1 cellular context compared by ENCODE assay signal in the genomic region with DNA sequence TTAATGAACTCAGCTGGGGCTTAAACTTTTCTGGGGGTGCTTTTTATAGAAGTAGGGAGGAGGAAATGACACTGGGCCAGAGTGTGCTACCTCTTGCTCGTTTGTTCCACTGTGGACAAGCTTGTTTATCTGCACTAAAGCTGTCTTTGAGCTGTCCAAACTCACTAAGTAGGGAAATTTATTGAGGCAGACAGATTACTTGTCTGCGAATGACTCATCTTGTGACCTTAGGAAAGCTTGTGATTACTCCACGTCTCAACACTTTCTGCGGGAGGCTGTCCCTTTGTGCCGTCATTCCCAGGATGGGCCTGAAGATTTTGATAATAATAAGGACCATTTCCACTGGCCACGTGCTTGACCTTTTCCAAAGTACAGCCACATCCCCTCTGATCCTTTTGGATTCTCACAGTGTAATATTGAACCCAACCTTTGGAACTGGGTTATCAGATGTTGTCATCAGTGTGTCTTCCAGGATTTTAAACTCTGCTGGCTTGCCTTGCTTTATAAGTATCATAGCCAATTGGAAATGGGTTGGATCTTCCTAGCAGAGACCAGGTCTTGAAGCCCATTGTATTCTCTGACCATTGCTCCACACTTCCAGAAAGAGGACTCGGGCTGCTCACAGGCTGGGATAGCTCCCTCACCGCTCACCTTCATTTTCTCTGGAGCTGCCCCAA.
TF ChIP-seq lines count a peak whose summit lies in the region.

No MANE protein-coding gene starts in this region.

TF ChIP-seq in SK-N-SH, 30 proteins besides CTCF, POLR2A, EP300 and RAD21 (continued from another document):
- TF ChIP-seq GATA2 (CRISPR knock-in tag; IDR thresholded peaks at IDR 0.05) = no peak
- TF ChIP-seq SIN3A (IDR thresholded peaks at IDR 0.05; ENCODE audit: borderline replicate concordance, low read depth, low read length) = 0 out of 2 replicates have a peak, but pooled peaks have one; percentile 74
- no peak for TF ChIP-seq GABPA (IDR thresholded peaks at IDR 0.05; ENCODE audit: low read depth)
- TF ChIP-seq SMC3 (IDR thresholded peaks at IDR 0.05; ENCODE audit: low read depth, low read length) = no peak
- TF ChIP-seq RCOR1 (IDR thresholded peaks at IDR 0.05; ENCODE audit: low read length) = no peak
- no peak for TF ChIP-seq CHD2 (IDR thresholded peaks at IDR 0.05; ENCODE audit: low read length, partially characterized antibody)
- no peak for TF ChIP-seq EZH2phosphoT487 (IDR thresholded peaks at IDR 0.05; ENCODE audit: borderline replicate concordance, low read depth)
- TF ChIP-seq TEAD4 (IDR thresholded peaks at IDR 0.05; ENCODE audit: borderline replicate concordance, insufficient read depth) = peak; percentile 72; the same call in 1 of the 2 replicates
- TF ChIP-seq, protein P1, sequence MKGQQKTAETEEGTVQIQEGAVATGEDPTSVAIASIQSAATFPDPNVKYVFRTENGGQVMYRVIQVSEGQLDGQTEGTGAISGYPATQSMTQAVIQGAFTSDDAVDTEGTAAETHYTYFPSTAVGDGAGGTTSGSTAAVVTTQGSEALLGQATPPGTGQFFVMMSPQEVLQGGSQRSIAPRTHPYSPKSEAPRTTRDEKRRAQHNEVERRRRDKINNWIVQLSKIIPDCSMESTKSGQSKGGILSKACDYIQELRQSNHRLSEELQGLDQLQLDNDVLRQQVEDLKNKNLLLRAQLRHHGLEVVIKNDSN (IDR thresholded peaks at IDR 0.05; ENCODE audit: borderline replicate concordance, low read depth) = no peak; the same call in 1 of the 2 replicates
